Comparison of ENCODE assay signal across 8 cellular contexts in genomic region chr6:30100585-30101422, GRCh38. TPM values are rescaled to one million over a fixed set of nuclear protein-coding genes. Genes with fewer than 3 reads are reported as not detected.
DNase-seq lines count a peak whose midpoint lies in the region; ATAC-seq and TF ChIP-seq lines count a peak whose summit lies in the region.

No MANE protein-coding gene starts in this region.

- POLR2A ChIA-PET in WTC11 (lab: Charles Lee) = no interaction called here

- H3K4me3 Mint-ChIP-seq in WTC11 = peak overlapping the region; percentile 80

- TF ChIP-seq POLR2A in esophagus squamous epithelium (IDR thresholded peaks at IDR 0.05) = peak in 2 of 4 donors; percentile 22 to 36

- intact Hi-C loops in esophagus squamous epithelium (cut with DNase I) = no loop called here

- CTCF ChIA-PET in WTC11 (lab: Charles Lee) = interaction anchor here (0.9 to 6.6 kb wide), 8 partner anchors 8 to 450 kb away, joined by 3 to 389 read pairs (median 9); partner anchors contain the start of genes POLR1H and RNF39

- H3K4me1 Mint-ChIP-seq in WTC11 = peaks cover 30% of the 10 kb centered on the region

- H3K36me3 ChIP-seq in esophagus squamous epithelium = no peaks in the 10 kb centered on the region

- no peaks in the 10 kb centered on the region for H3K9me3 Mint-ChIP-seq in WTC11

- H3K36me3 Mint-ChIP-seq in WTC11 = no peaks in the 10 kb centered on the region

- H3K27me3 ChIP-seq in esophagus squamous epithelium = peaks cover 0 to 76% (median 0%) of the 10 kb centered on the region in 4 donors

- DNase-seq in NCI-H82 (lab: John Stamatoyannopoulos, UW) (peak; percentile 22), NCI-H82 treated with DMSO at 0.1 percent for 48 hours (lab: John Stamatoyannopoulos, UW; ENCODE audit: unreplicated experiment) (no peak), WTC11 (ENCODE audit: low spot score) (peak; percentile 56), esophagus squamous epithelium (lab: John Stamatoyannopoulos, UW) (no peak), omental fat pad (ENCODE audit: low spot score) (no peak), NCI-H2171 (lab: John Stamatoyannopoulos, UW) (no peak)

- H3K27ac ChIP-seq in esophagus squamous epithelium = peak overlapping the region; percentile 83 to 93 (median 87)

- no peaks in the 10 kb centered on the region for H3K9me3 ChIP-seq in esophagus squamous epithelium

- ATAC-seq in WTC11 (peak; percentile 8), omental fat pad (ENCODE audit: low FRiP score) (peak; percentile 54), HG02571 (IDR thresholded peaks at IDR 0.05; ENCODE audit: unreplicated experiment) (no peak), HG02885 (IDR thresholded peaks at IDR 0.05; ENCODE audit: poor library complexity, unreplicated experiment) (no peak)

- no peak overlapping the region for H3K27ac Mint-ChIP-seq in WTC11

- peaks cover 96% of the 10 kb centered on the region for H3K27me3 Mint-ChIP-seq in WTC11 (ENCODE audit: low read depth)

- 1 to 3% methylated on average over 17 to 24 of the region's 46 CpGs for WGBS in esophagus squamous epithelium, 2 donors

- TF ChIP-seq CTCF in WTC11 (IDR thresholded peaks at IDR 0.05) (no peak), esophagus squamous epithelium (IDR thresholded peaks at IDR 0.05) (peak in 2 of 6 experiments; percentile 24 to 26), omental fat pad (IDR thresholded peaks at IDR 0.05) (no peak)

- peak overlapping the region; percentile 27 to 66 (median 48) for H3K4me3 ChIP-seq in esophagus squamous epithelium

- H3K4me1 ChIP-seq in esophagus squamous epithelium = peaks cover 22 to 42% (median 27%) of the 10 kb centered on the region in 3 donors

TF ChIP-seq in WTC11, 78 proteins besides CTCF, POLR2A, EP300 and RAD21 (continues in another document):
- TF ChIP-seq, protein P1, sequence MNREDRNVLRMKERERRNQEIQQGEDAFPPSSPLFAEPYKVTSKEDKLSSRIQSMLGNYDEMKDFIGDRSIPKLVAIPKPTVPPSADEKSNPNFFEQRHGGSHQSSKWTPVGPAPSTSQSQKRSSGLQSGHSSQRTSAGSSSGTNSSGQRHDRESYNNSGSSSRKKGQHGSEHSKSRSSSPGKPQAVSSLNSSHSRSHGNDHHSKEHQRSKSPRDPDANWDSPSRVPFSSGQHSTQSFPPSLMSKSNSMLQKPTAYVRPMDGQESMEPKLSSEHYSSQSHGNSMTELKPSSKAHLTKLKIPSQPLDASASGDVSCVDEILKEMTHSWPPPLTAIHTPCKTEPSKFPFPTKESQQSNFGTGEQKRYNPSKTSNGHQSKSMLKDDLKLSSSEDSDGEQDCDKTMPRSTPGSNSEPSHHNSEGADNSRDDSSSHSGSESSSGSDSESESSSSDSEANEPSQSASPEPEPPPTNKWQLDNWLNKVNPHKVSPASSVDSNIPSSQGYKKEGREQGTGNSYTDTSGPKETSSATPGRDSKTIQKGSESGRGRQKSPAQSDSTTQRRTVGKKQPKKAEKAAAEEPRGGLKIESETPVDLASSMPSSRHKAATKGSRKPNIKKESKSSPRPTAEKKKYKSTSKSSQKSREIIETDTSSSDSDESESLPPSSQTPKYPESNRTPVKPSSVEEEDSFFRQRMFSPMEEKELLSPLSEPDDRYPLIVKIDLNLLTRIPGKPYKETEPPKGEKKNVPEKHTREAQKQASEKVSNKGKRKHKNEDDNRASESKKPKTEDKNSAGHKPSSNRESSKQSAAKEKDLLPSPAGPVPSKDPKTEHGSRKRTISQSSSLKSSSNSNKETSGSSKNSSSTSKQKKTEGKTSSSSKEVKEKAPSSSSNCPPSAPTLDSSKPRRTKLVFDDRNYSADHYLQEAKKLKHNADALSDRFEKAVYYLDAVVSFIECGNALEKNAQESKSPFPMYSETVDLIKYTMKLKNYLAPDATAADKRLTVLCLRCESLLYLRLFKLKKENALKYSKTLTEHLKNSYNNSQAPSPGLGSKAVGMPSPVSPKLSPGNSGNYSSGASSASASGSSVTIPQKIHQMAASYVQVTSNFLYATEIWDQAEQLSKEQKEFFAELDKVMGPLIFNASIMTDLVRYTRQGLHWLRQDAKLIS (CRISPR knock-in tag; IDR thresholded peaks at IDR 0.05; ENCODE audit: borderline replicate concordance) = no peak
- TF ChIP-seq NR1H2 (CRISPR knock-in tag; IDR thresholded peaks at IDR 0.05) (no peak), MLX (CRISPR knock-in tag; IDR thresholded peaks at IDR 0.05) (no peak), ZNF671 (CRISPR knock-in tag; IDR thresholded peaks at IDR 0.05) (no peak), GRHL2 (CRISPR knock-in tag; IDR thresholded peaks at IDR 0.05; ENCODE audit: insufficient replicate concordance, severe bottlenecking) (no peak), FOXJ3 (CRISPR knock-in tag; IDR thresholded peaks at IDR 0.05; ENCODE audit: borderline replicate concordance) (no peak), TEAD1 (CRISPR knock-in tag; IDR thresholded peaks at IDR 0.05) (no peak)
- TF ChIP-seq, protein P2, sequence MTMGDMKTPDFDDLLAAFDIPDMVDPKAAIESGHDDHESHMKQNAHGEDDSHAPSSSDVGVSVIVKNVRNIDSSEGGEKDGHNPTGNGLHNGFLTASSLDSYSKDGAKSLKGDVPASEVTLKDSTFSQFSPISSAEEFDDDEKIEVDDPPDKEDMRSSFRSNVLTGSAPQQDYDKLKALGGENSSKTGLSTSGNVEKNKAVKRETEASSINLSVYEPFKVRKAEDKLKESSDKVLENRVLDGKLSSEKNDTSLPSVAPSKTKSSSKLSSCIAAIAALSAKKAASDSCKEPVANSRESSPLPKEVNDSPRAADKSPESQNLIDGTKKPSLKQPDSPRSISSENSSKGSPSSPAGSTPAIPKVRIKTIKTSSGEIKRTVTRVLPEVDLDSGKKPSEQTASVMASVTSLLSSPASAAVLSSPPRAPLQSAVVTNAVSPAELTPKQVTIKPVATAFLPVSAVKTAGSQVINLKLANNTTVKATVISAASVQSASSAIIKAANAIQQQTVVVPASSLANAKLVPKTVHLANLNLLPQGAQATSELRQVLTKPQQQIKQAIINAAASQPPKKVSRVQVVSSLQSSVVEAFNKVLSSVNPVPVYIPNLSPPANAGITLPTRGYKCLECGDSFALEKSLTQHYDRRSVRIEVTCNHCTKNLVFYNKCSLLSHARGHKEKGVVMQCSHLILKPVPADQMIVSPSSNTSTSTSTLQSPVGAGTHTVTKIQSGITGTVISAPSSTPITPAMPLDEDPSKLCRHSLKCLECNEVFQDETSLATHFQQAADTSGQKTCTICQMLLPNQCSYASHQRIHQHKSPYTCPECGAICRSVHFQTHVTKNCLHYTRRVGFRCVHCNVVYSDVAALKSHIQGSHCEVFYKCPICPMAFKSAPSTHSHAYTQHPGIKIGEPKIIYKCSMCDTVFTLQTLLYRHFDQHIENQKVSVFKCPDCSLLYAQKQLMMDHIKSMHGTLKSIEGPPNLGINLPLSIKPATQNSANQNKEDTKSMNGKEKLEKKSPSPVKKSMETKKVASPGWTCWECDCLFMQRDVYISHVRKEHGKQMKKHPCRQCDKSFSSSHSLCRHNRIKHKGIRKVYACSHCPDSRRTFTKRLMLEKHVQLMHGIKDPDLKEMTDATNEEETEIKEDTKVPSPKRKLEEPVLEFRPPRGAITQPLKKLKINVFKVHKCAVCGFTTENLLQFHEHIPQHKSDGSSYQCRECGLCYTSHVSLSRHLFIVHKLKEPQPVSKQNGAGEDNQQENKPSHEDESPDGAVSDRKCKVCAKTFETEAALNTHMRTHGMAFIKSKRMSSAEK (CRISPR knock-in tag; IDR thresholded peaks at IDR 0.05; ENCODE audit: borderline replicate concordance) = no peak
- TF ChIP-seq, protein P3, sequence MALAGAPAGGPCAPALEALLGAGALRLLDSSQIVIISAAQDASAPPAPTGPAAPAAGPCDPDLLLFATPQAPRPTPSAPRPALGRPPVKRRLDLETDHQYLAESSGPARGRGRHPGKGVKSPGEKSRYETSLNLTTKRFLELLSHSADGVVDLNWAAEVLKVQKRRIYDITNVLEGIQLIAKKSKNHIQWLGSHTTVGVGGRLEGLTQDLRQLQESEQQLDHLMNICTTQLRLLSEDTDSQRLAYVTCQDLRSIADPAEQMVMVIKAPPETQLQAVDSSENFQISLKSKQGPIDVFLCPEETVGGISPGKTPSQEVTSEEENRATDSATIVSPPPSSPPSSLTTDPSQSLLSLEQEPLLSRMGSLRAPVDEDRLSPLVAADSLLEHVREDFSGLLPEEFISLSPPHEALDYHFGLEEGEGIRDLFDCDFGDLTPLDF (CRISPR knock-in tag; IDR thresholded peaks at IDR 0.05) = no peak
- TF ChIP-seq, protein P4, sequence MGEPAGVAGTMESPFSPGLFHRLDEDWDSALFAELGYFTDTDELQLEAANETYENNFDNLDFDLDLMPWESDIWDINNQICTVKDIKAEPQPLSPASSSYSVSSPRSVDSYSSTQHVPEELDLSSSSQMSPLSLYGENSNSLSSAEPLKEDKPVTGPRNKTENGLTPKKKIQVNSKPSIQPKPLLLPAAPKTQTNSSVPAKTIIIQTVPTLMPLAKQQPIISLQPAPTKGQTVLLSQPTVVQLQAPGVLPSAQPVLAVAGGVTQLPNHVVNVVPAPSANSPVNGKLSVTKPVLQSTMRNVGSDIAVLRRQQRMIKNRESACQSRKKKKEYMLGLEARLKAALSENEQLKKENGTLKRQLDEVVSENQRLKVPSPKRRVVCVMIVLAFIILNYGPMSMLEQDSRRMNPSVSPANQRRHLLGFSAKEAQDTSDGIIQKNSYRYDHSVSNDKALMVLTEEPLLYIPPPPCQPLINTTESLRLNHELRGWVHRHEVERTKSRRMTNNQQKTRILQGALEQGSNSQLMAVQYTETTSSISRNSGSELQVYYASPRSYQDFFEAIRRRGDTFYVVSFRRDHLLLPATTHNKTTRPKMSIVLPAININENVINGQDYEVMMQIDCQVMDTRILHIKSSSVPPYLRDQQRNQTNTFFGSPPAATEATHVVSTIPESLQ (CRISPR knock-in tag; IDR thresholded peaks at IDR 0.05) = no peak

RNA-seq across cellular contexts. Expression of gene TRIM31, which starts 12.1 kb away (rescaled TPM):
- total RNA-seq in WTC11 (2021) (0.11 to 0.16 TPM (median 0.13 TPM) in 3 replicates), esophagus squamous epithelium (under 1 TPM in 1 of 4 donors, not detected in 3; 0.23 TPM), omental fat pad (not detected)

RNA-seq across cellular contexts. Expression of gene RNF39, which starts 25.2 kb away (rescaled TPM):
- total RNA-seq in WTC11 (2021) (4.2 to 5.1 TPM (median 4.5 TPM) in 3 replicates), esophagus squamous epithelium (10 to 100 TPM in 1 of 4 donors, 1 to 10 TPM in 3; 3.1 to 11.4 (median 9.2) TPM), omental fat pad (1 to 10 TPM in 1 of 4 donors, under 1 TPM in 3; 0.36 to 1.7 (median 0.71) TPM)

RNA-seq across cellular contexts. Expression of gene PPP1R11, which starts 33.8 kb away (rescaled TPM):
- 25.0 to 28.4 TPM (median 27.7 TPM) in 3 replicates for total RNA-seq in WTC11 (2021)
- 10 to 100 TPM; 36.5 to 40.9 (median 37.3) TPM for total RNA-seq in esophagus squamous epithelium
- total RNA-seq in omental fat pad = 10 to 100 TPM; 27.9 to 38.4 (median 30.7) TPM

RNA-seq across cellular contexts. Expression of gene TRIM40, which starts 35.1 kb away (rescaled TPM):
- total RNA-seq in WTC11 (2021) (not detected in 3 replicates), esophagus squamous epithelium (not detected), omental fat pad (not detected)

RNA-seq across cellular contexts. Expression of gene POLR1H, which starts 39.7 kb away (rescaled TPM):
- 37.7 to 39.6 TPM (median 38.8 TPM) in 3 replicates for total RNA-seq in WTC11 (2021)
- total RNA-seq in esophagus squamous epithelium = 10 to 100 TPM; 13.2 to 35.8 (median 19.8) TPM
- 10 to 100 TPM; 22.5 to 39.2 (median 24.9) TPM for total RNA-seq in omental fat pad

Comparison
In these comparisons a context has a peak if more than half of its experiments do, and no peak if none do; other contexts are left out.
1. DNase-seq: peak in NCI-H82 (single experiment) and WTC11 (single experiment); none in NCI-H82 treated with DMSO at 0.1 percent for 48 hours (single experiment), esophagus squamous epithelium (single experiment), omental fat pad (single experiment) and NCI-H2171 (single experiment).
2. ATAC-seq: peak in WTC11 (single experiment) and omental fat pad (single experiment); none in HG02571 (single experiment) and HG02885 (single experiment).